9 cellular contexts compared by ENCODE assay signal in genomic region chr13:27455331-27455855, GRCh38. TPM values are rescaled to one million over a fixed set of nuclear protein-coding genes. Genes with fewer than 3 reads are reported as not detected.
DNase-seq lines count a peak whose midpoint lies in the region; ATAC-seq and TF ChIP-seq lines count a peak whose summit lies in the region.
"Had no signal": no experiment of that assay in that cellular context is flagged by ENCODE, and none has a peak within 500 bp of the region (broad histone marks: within the 10 kb centered on the region; RNA-seq: fewer than 3 reads in every experiment).

No MANE protein-coding gene starts in this region.

- 13% methylated on average over 5 of the region's 5 CpGs for whole genome bisulfite sequencing in liver

- H3K9me3 ChIP-seq in liver (ENCODE audit: control insufficient read depth in 4 of 4, low read length in 3 of 4) (no peaks in the 10 kb centered on the region), vagina (no peaks in the 10 kb centered on the region)

- no peaks in the 10 kb centered on the region for H3K27me3 ChIP-seq in liver (ENCODE audit: control insufficient read depth in 4 of 4, insufficient read depth in 4 of 4, low read length in 3 of 4)
- H3K27me3 ChIP-seq in vagina, result no peaks in the 10 kb centered on the region

- H3K27ac ChIP-seq in liver (ENCODE audit: low read depth in 1 of 2, low read length in 2 of 2) (peak overlapping the region; percentile 25 to 32), vagina (no peak overlapping the region)

- no peak for TF ChIP-seq POLR2A in vagina (IDR thresholded peaks at IDR 0.05)

- H3K4me3 ChIP-seq in liver (ENCODE audit: low read depth in 1 of 3, low read length in 3 of 3) (peak overlapping the region; percentile 35 to 62 (median 40)), vagina (peak overlapping the region; percentile 16 to 34)

- TF ChIP-seq CTCF in liver (IDR thresholded peaks at IDR 0.05; ENCODE audit: low read depth, low read length, missing input control) (no peak), vagina (IDR thresholded peaks at IDR 0.05) (no peak)

- H3K4me1 ChIP-seq in liver (ENCODE audit: control insufficient read depth in 4 of 4, insufficient read depth in 4 of 4, low read length in 3 of 4) (peaks cover 0 to 13% (median 5%) of the 10 kb centered on the region in 4 donors), vagina (peaks cover 13% of the 10 kb centered on the region)

- H3K36me3 ChIP-seq in liver (ENCODE audit: control insufficient read depth in 4 of 4, insufficient read depth in 3 of 4, low read depth in 1 of 4, low read length in 3 of 4), result no peaks in the 10 kb centered on the region
- no peaks in the 10 kb centered on the region for H3K36me3 ChIP-seq in vagina

- DNase-seq in stimulated activated CD4-positive, alpha-beta T cell treated with anti-CD3 and anti-CD28 coated beads, Interleukin-15, amount 100 ng/mL, for 24 hours, result peak; percentile 38
- DNase-seq in stimulated activated CD4-positive, alpha-beta T cell treated with anti-CD3 and anti-CD28 coated beads, Interleukin-1b, Interleukin-23, amount 100 ng/mL, for 48 hours, result no peak
- DNase-seq in activated CD8-positive, alpha-beta memory T cell treated with anti-CD3 and anti-CD28 coated beads, Interleukin-2, amount 50 U/mL, for 48 hours, result peak; percentile 63
- no peak for DNase-seq in vagina (ENCODE audit: extremely low spot score in 2 of 2)
- DNase-seq in NCI-H510A treated with DMSO at 0.1 percent for 48 hours (lab: John Stamatoyannopoulos, UW), result no peak
- no peak for DNase-seq in midbrain (lab: John Stamatoyannopoulos, UW)
- DNase-seq: NCI-H1092 treated with DMSO at 0.1 percent for 48 hours had no signal

- TF ChIP-seq RAD21 in liver (IDR thresholded peaks at IDR 0.05), result no peak

- intact Hi-C loops in vagina (cut with DNase I), result no loop called here

- ATAC-seq in GM19328 (IDR thresholded peaks at IDR 0.05; ENCODE audit: unreplicated experiment), result no peak

- H3K9ac ChIP-seq in liver (ENCODE audit: low read depth in 1 of 2, low read length in 2 of 2), result peak overlapping the region; percentile 56 to 68

TF ChIP-seq in liver, 16 proteins besides CTCF, POLR2A, EP300 and RAD21:
- TF ChIP-seq SP1 (IDR thresholded peaks at IDR 0.05), result no peak
TF ChIP-seq in liver: peak in this region for 0.

RNA-seq across cellular contexts. Expression of gene MTIF3, which starts 5.0 kb away (rescaled TPM):
- total RNA-seq in liver (10 to 100 TPM; 28.0 to 31.0 TPM), vagina (30.0 TPM)
- 10 to 100 TPM; 34.5 to 62.1 TPM for polyA plus RNA-seq in liver

RNA-seq across cellular contexts. Expression of gene GTF3A, which starts 31.0 kb away (rescaled TPM):
- total RNA-seq in liver (10 to 100 TPM; 66.4 to 83.6 TPM), vagina (142 TPM)
- 100 to 1,000 TPM; 110 to 144 TPM for polyA plus RNA-seq in liver

Comparison
In these comparisons a context has a peak if more than half of its experiments do, and no peak if none do; other contexts are left out.
1. DNase-seq: peak in stimulated activated CD4-positive, alpha-beta T cell treated with anti-CD3 and anti-CD28 coated beads, Interleukin-15, amount 100 ng/mL, for 24 hours (single experiment) and activated CD8-positive, alpha-beta memory T cell treated with anti-CD3 and anti-CD28 coated beads, Interleukin-2, amount 50 U/mL, for 48 hours (single experiment); none in stimulated activated CD4-positive, alpha-beta T cell treated with anti-CD3 and anti-CD28 coated beads, Interleukin-1b, Interleukin-23, amount 100 ng/mL, for 48 hours (single experiment), vagina (0 of 2), NCI-H510A treated with DMSO at 0.1 percent for 48 hours (single experiment) and midbrain (single experiment).